Comparison of ENCODE assay signal across 9 cellular contexts in the genomic region with DNA sequence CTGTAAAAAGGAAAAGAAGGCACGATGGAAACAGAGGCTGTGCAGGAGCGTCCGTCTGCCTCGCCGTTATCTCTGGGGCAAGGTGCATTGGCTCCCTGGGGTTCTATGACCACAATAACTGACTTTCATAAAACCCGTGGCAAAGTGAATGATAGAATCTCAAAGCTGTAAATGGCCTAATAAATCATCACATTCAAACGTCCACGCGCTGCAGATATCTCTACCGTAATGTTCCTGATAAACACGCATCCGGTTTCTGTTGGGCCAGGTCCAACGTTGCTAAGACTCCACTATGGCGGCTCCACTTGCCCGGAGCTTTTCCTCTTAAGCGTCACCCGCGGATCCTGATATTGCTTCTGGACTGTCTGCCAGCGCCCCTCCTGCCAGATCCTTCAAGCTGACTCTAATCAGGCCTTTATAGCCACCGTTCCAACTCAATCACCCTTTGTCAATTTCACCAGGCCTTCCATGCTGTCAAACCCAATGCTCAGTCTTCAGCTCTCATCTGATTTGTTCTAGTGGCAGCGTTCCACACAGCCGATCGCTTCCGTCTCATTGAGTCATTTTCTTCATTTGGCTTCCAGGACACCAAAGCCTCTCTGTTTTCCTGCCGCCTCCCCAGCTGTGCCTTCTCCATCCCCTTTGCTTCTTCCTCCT.
DNase-seq lines count a peak whose midpoint lies in the region; ATAC-seq and TF ChIP-seq lines count a peak whose summit lies in the region.
"Had no signal": no experiment of that assay in that cellular context is flagged by ENCODE, and none has a peak within 500 bp of the region (broad histone marks: within the 10 kb centered on the region; RNA-seq: fewer than 3 reads in every experiment).

No MANE protein-coding gene starts in this region.

- intact Hi-C loops in colonic mucosa (cut with DNase I) (no loop called here), prostate gland (cut with DNase I) (no loop called here)
- intact Hi-C loops in CD8-positive, alpha-beta T cell (cut with DNase I, micrococcal nuclease), result no loop called here

- no peak overlapping the region for H3K4me3 ChIP-seq in colonic mucosa
- H3K4me3 ChIP-seq in prostate gland, result no peak overlapping the region
- H3K4me3 ChIP-seq in CD8-positive, alpha-beta T cell (ENCODE audit: low read depth, low read length), result no peak overlapping the region

- no peaks in the 10 kb centered on the region for H3K9me3 ChIP-seq in colonic mucosa
- no peaks in the 10 kb centered on the region for H3K9me3 ChIP-seq in prostate gland
- no peaks in the 10 kb centered on the region for H3K9me3 ChIP-seq in CD8-positive, alpha-beta T cell (ENCODE audit: low read length)

- TF ChIP-seq POLR2A in prostate gland (IDR thresholded peaks at IDR 0.05), result no peak

- no peak for ATAC-seq in CD8-positive, alpha-beta T cell
- ATAC-seq in GM21717 (IDR thresholded peaks at IDR 0.05; ENCODE audit: unreplicated experiment), result no peak

- H3K4me3 Mint-ChIP-seq in CD8-positive, alpha-beta T cell, result no peak overlapping the region

- no peak overlapping the region for H3K9ac ChIP-seq in colonic mucosa (ENCODE audit: low read depth in 2 of 2, low read length in 2 of 2)

- TF ChIP-seq CTCF in colonic mucosa (IDR thresholded peaks at IDR 0.05), result no peak
- TF ChIP-seq CTCF in prostate gland (IDR thresholded peaks at IDR 0.05), result no peak
- no peak for TF ChIP-seq CTCF in CD8-positive, alpha-beta T cell (IDR thresholded peaks at IDR 0.05)

- no peak overlapping the region for H3K27ac ChIP-seq in colonic mucosa
- H3K27ac ChIP-seq in prostate gland, result no peak overlapping the region
- no peak overlapping the region for H3K27ac ChIP-seq in CD8-positive, alpha-beta T cell (ENCODE audit: low read depth, low read length)

- H3K4me1 Mint-ChIP-seq in CD8-positive, alpha-beta T cell (ENCODE audit: low read depth), result no peaks in the 10 kb centered on the region

- H3K27me3 ChIP-seq in colonic mucosa (no peaks in the 10 kb centered on the region), prostate gland (replicated peaks; ENCODE audit: insufficient read depth) (no peaks in the 10 kb centered on the region)
- H3K27me3 ChIP-seq in CD8-positive, alpha-beta T cell (ENCODE audit: insufficient read depth, low read length), result no peaks in the 10 kb centered on the region

- DNase-seq in NCI-H187 (lab: John Stamatoyannopoulos, UW) (peak; percentile 15 to 18), NCI-H187 treated with DMSO at 0.1 percent for 48 hours (lab: John Stamatoyannopoulos, UW) (no peak), NCI-H2029 treated with DMSO at 0.1 percent for 48 hours (lab: John Stamatoyannopoulos, UW) (peak; percentile 50), colonic mucosa (peak; percentile 20), prostate gland (ENCODE audit: low spot score) (peak; percentile 5), NAMALWA (ENCODE audit: low spot score) (no peak)
- no peak for DNase-seq in CD8-positive, alpha-beta T cell
- DNase-seq: HCEC 1CT had no signal

- H3K4me1 ChIP-seq in colonic mucosa (no peaks in the 10 kb centered on the region), prostate gland (replicated peaks) (no peaks in the 10 kb centered on the region)
- no peaks in the 10 kb centered on the region for H3K4me1 ChIP-seq in CD8-positive, alpha-beta T cell (ENCODE audit: insufficient read depth, low read length)

- H3K27me3 Mint-ChIP-seq in CD8-positive, alpha-beta T cell (ENCODE audit: low read depth), result peaks cover 13% of the 10 kb centered on the region

- CTCF ChIA-PET in CD8-positive, alpha-beta T cell (lab: Charles Lee), result no interaction called here

- POLR2A ChIA-PET in CD8-positive, alpha-beta T cell (lab: Charles Lee), result interaction anchor here (0.7 to 0.9 kb wide), 2 partner anchors 18 to 250 kb away, joined by 3 to 4 read pairs; no protein-coding TSS in a partner anchor

- WGBS in prostate gland, result 27% methylated on average over 25 of the region's 25 CpGs

- H3K36me3 ChIP-seq in colonic mucosa (no peaks in the 10 kb centered on the region), prostate gland (no peaks in the 10 kb centered on the region)
- no peaks in the 10 kb centered on the region for H3K36me3 ChIP-seq in CD8-positive, alpha-beta T cell (ENCODE audit: insufficient read depth, low read length)

- H3K9me3 Mint-ChIP-seq in CD8-positive, alpha-beta T cell, result peaks cover 21% of the 10 kb centered on the region

- H3K27ac Mint-ChIP-seq in CD8-positive, alpha-beta T cell, result no peak overlapping the region

- no peaks in the 10 kb centered on the region for H3K36me3 Mint-ChIP-seq in CD8-positive, alpha-beta T cell

Comparison
In these comparisons a context has a peak if more than half of its experiments do, and no peak if none do; other contexts are left out.
1. DNase-seq: peak in NCI-H187 (2 of 2), NCI-H2029 treated with DMSO at 0.1 percent for 48 hours (single experiment), colonic mucosa (single experiment) and prostate gland (single experiment); none in NCI-H187 treated with DMSO at 0.1 percent for 48 hours (single experiment), NAMALWA (single experiment) and CD8-positive, alpha-beta T cell (0 of 7).